Comparison of ENCODE assay signal across 12 cellular contexts in the genomic region with DNA sequence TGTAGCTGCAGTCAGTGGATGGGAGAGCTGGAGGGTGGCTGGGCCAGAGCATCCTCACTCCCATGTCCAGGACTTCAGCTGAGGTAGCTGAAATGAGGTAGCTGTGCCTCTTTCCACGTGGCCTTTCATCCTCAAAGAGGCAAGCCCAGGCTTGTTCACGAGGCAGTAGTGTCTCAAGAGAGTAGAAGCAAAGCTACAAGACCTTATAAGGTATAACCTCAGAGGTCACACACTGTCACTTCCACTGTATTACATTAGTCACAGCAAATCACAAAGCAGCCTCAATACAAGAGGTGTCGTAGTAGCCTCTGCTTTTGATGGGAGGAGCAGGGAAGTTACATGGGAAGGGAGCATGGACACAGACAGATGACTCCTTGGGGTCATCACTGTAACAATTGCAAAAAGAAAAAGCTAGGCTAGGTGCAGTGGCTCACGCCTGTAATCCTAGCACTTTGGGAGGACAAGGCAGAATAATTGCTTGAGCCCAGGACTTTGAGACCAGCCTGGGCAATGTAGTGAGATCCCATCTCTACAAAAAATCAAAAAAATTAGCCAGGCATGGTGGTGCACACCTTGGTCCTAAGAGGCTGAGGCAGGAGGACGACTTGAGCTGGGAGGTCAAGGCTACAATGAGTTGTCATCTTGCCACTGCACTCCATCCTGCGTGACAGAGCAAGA.
DNase-seq lines count a peak whose midpoint lies in the region; ATAC-seq and TF ChIP-seq lines count a peak whose summit lies in the region.
"Had no signal": no experiment of that assay in that cellular context is flagged by ENCODE, and none has a peak within 500 bp of the region (broad histone marks: within the 10 kb centered on the region; RNA-seq: fewer than 3 reads in every experiment).

No MANE protein-coding gene starts in this region.

- H4K91ac ChIP-seq in H9 (ENCODE audit: insufficient read length, low read depth, low read length): no peak overlapping the region

- no peak overlapping the region for H2BK20ac ChIP-seq in H9 (ENCODE audit: low read depth, low read length, poor library complexity, severe bottlenecking)

- H2BK5ac ChIP-seq in H9 (ENCODE audit: insufficient read length, low read length): no peak overlapping the region

- H4K8ac ChIP-seq in H9 (replicated peaks; ENCODE audit: insufficient read length, low read depth, low read length): no peak overlapping the region

- H3K9me3 ChIP-seq in HCT116 (ENCODE audit: control insufficient read depth in 1 of 2, insufficient read depth in 1 of 2, low read depth in 1 of 2, low read length in 2 of 2) (no peaks in the 10 kb centered on the region), H9 (ENCODE audit: control insufficient read depth, low read depth, low read length) (peaks cover 7% of the 10 kb centered on the region), psoas muscle (no peaks in the 10 kb centered on the region)
- H3K9me3 ChIP-seq: MG63 had no signal

- no peaks in the 10 kb centered on the region for H3K23me2 ChIP-seq in H9 (ENCODE audit: insufficient read length, low read depth, low read length, poor library complexity, severe bottlenecking)

- DNase-seq in GM13976 (ENCODE audit: low spot score): peak; percentile 33
- peak; percentile 23 for DNase-seq in HCT116 (ENCODE audit: low read depth, low spot score)
- DNase-seq in RKO (ENCODE audit: low spot score): peak; percentile 63
- peak; percentile 31 for DNase-seq in iris pigment epithelial cell (ENCODE audit: low read depth)
- no peak for DNase-seq in H9
- no peak for DNase-seq in psoas muscle
- DNase-seq: activated naive CD4-positive, alpha-beta T cell treated with anti-CD3 and anti-CD28 coated beads, Interleukin-2, amount 50 U/mL, for 16 hours; MG63; stimulated activated CD4-positive, alpha-beta T cell treated with anti-CD3 and anti-CD28 coated beads, Interleukin-12 subunit alpha, Interleukin-12 subunit beta, amount 100 ng/mL, for 4 hours had no signal

- peaks cover 12 to 17% of the 10 kb centered on the region in 2 experiments for H3K4me1 Mint-ChIP-seq in H9

- H3K27me3 Mint-ChIP-seq in H9 (ENCODE audit: low read depth): peaks cover 4% of the 10 kb centered on the region; the same call in 1 of the 2 replicates
- H3K27me3 Mint-ChIP-seq: stimulated activated naive CD8-positive, alpha-beta T cell treated with anti-CD3 and anti-CD28 coated beads, Interleukin-15, Interleukin-2, amounts not matched to agents 100 ng/mL and 50 ng/mL, for 24 hours had no signal

- H4K5ac ChIP-seq in H9 (ENCODE audit: insufficient read length, low read depth, low read length): no peak overlapping the region

- no peak for TF ChIP-seq RAD21 in HCT116 (IDR thresholded peaks at IDR 0.05; ENCODE audit: low read depth)

- TF ChIP-seq CTCF in GM13976 (IDR thresholded peaks at IDR 0.05; ENCODE audit: borderline replicate concordance, control extremely low read depth, extremely low read depth, insufficient read depth, missing control alignments): no peak
- TF ChIP-seq CTCF in HCT116 (IDR thresholded peaks at IDR 0.05 in 2 of 3, conservative IDR thresholded peaks at IDR 0.05 in 1 of 3; ENCODE audit: borderline replicate concordance in 1 of 3, insufficient read depth in 1 of 3, low read depth in 2 of 3, low read length in 2 of 3): no peak
- TF ChIP-seq CTCF in H9 (conservative IDR thresholded peaks at IDR 0.05): no peak
- no peak for TF ChIP-seq CTCF in psoas muscle (IDR thresholded peaks at IDR 0.05)

- H2AK5ac ChIP-seq in H9 (ENCODE audit: insufficient read length, low read length): no peak overlapping the region

- no peak overlapping the region for H3T11ph ChIP-seq in H9 (ENCODE audit: low read length)

- H2AFZ ChIP-seq in HCT116 (ENCODE audit: low read depth, low read length, poor library complexity, severe bottlenecking) (peak overlapping the region; percentile 46), H9 (ENCODE audit: low read length) (no peak overlapping the region)

- H3K4me3 ChIP-seq in HCT116 (replicated peaks in 1 of 2; ENCODE audit: low read depth in 1 of 2, low read length in 2 of 2): no peak overlapping the region
- no peak overlapping the region for H3K4me3 ChIP-seq in psoas muscle
- H3K4me3 ChIP-seq: MG63 had no signal

- peaks cover 13 to 24% of the 10 kb centered on the region in 2 experiments; a peak in 3 of 4 replicates for H3K4me1 ChIP-seq in HCT116 (ENCODE audit: control insufficient read depth in 1 of 2, insufficient read depth in 2 of 2, low read length in 2 of 2)
- no peaks in the 10 kb centered on the region for H3K4me1 ChIP-seq in H9 (ENCODE audit: insufficient read depth, low read length)
- no peaks in the 10 kb centered on the region for H3K4me1 ChIP-seq in psoas muscle

- H3K9me2 ChIP-seq in HCT116 (ENCODE audit: insufficient read depth): no peaks in the 10 kb centered on the region

- intact Hi-C loops in HCT116 (cut with micrococcal nuclease) (no loop called here), psoas muscle (cut with DNase I) (no loop called here)

- WGBS in H9 (ENCODE audit: extremely low coverage, insufficient read length, low lambda C conversion rate): no CpG with 5 or more reads among the region's 6 CpGs
- 66 to 70% (median 67%) methylated on average over 6 of the region's 6 CpGs for WGBS in psoas muscle, 3 donors

- H3K9me3 Mint-ChIP-seq in H9: peaks cover 38 to 40% of the 10 kb centered on the region in 2 experiments
- H3K9me3 Mint-ChIP-seq: stimulated activated naive CD8-positive, alpha-beta T cell treated with anti-CD3 and anti-CD28 coated beads, Interleukin-15, Interleukin-2, amounts not matched to agents 100 ng/mL and 50 ng/mL, for 24 hours had no signal

- ATAC-seq in HCT116 (peak; percentile 78), HG03108 (IDR thresholded peaks at IDR 0.05; ENCODE audit: unreplicated experiment) (no peak), psoas muscle (no peak)

- peak overlapping the region in 1 of 3 experiments; percentile 82; a peak in 1 of 7 replicates for H3K27ac Mint-ChIP-seq in H9
- H3K27ac Mint-ChIP-seq: stimulated activated naive CD8-positive, alpha-beta T cell treated with anti-CD3 and anti-CD28 coated beads, Interleukin-15, Interleukin-2, amounts not matched to agents 100 ng/mL and 50 ng/mL, for 24 hours had no signal

- no peak overlapping the region for H2BK15ac ChIP-seq in H9 (ENCODE audit: low read depth, low read length)

- BruUV-seq in HCT116 (replicated peaks; lab: Mats Ljungman, UMichigan): no TSS peak

- H2BK12ac ChIP-seq in H9 (ENCODE audit: insufficient read length, low read depth, low read length): no peak overlapping the region

- no peak overlapping the region for H3K14ac ChIP-seq in H9 (ENCODE audit: insufficient read depth, low read length)

- no peaks in the 10 kb centered on the region for H3K79me2 ChIP-seq in HCT116 (ENCODE audit: insufficient read depth, low read length)
- no peaks in the 10 kb centered on the region for H3K79me2 ChIP-seq in H9 (ENCODE audit: insufficient read depth, low read length)

- H3K9ac ChIP-seq in HCT116 (ENCODE audit: low read length) (no peak overlapping the region), H9 (ENCODE audit: extremely low read depth, insufficient read length, low read length) (no peak overlapping the region)

- no peak for TF ChIP-seq POLR2A in HCT116 (IDR thresholded peaks at IDR 0.05; ENCODE audit: borderline replicate concordance, extremely low read depth, insufficient read depth, insufficient read length)

- H3K27ac ChIP-seq in HCT116 (ENCODE audit: low read depth, low read length) (no peak overlapping the region), H9 (ENCODE audit: insufficient read length, low read depth, low read length) (no peak overlapping the region), psoas muscle (no peak overlapping the region)
- H3K27ac ChIP-seq: VCaP had no signal

- peak overlapping the region; percentile 11; the same call in 1 of the 2 replicates for H3K4me2 ChIP-seq in HCT116 (ENCODE audit: low read length)
- H3K4me2 ChIP-seq in H9 (ENCODE audit: insufficient read depth, insufficient read length, low read length): no peak overlapping the region

- H3K79me1 ChIP-seq in H9 (ENCODE audit: insufficient read depth, low read depth, low read length, poor library complexity, severe bottlenecking): no peaks in the 10 kb centered on the region

- no peak overlapping the region for H2BK120ac ChIP-seq in H9 (ENCODE audit: low read depth, low read length, poor library complexity, severe bottlenecking)

- CTCF ChIA-PET in HCT116 (lab: Charles Lee): no interaction called here

- no peaks in the 10 kb centered on the region for H3K27me3 ChIP-seq in HCT116 (ENCODE audit: insufficient read depth, low read length)
- no peaks in the 10 kb centered on the region for H3K27me3 ChIP-seq in H9 (ENCODE audit: insufficient read depth, low read length)
- H3K27me3 ChIP-seq in psoas muscle (ENCODE audit: insufficient read depth in 3 of 3, low read length in 2 of 3): peaks cover 0 to 2% (median 0%) of the 10 kb centered on the region in 3 donors
- H3K27me3 ChIP-seq: MG63 had no signal

- in situ Hi-C loops in GM13976 (cut with MboI; ENCODE audit: low sequenced_read_pairs, unreplicated experiment): no loop called here

- H3K36me3 ChIP-seq in HCT116 (ENCODE audit: control insufficient read depth in 1 of 2, insufficient read depth in 2 of 2, low read length in 2 of 2): no peaks in the 10 kb centered on the region
- H3K36me3 ChIP-seq in psoas muscle (ENCODE audit: insufficient read depth in 1 of 2, low read depth in 1 of 2): no peaks in the 10 kb centered on the region
- H3K36me3 ChIP-seq: MG63 had no signal

- POLR2A ChIA-PET in HCT116 (lab: Charles Lee): no interaction called here

- no peak overlapping the region for H3K56ac ChIP-seq in H9 (ENCODE audit: insufficient read length, low read depth, low read length)

- no peak overlapping the region for H3K4ac ChIP-seq in H9 (ENCODE audit: low read depth, low read length)

- peaks cover 19 to 46% (median 25%) of the 10 kb centered on the region in 3 experiments for H3K36me3 Mint-ChIP-seq in H9 (ENCODE audit: insufficient read depth in 1 of 3, low read depth in 3 of 3)

- H3K18ac ChIP-seq in H9 (ENCODE audit: insufficient read length, low read depth, low read length): no peak overlapping the region

- H3K23ac ChIP-seq in H9 (ENCODE audit: insufficient read length, low read depth, low read length): no peak overlapping the region

- H3K4me3 Mint-ChIP-seq in H9: no peak overlapping the region
- H3K4me3 Mint-ChIP-seq: stimulated activated naive CD8-positive, alpha-beta T cell treated with anti-CD3 and anti-CD28 coated beads, Interleukin-15, Interleukin-2, amounts not matched to agents 100 ng/mL and 50 ng/mL, for 24 hours had no signal

- no peaks in the 10 kb centered on the region for H4K20me1 ChIP-seq in HCT116 (ENCODE audit: insufficient read depth)
- H4K20me1 ChIP-seq in H9 (ENCODE audit: control insufficient read depth, insufficient read depth, insufficient read length): no peaks in the 10 kb centered on the region

- RAD21 ChIA-PET in HCT116 (lab: Charles Lee; ENCODE audit: low non-redundant PET in 1 of 2, low total read pairs in 2 of 2, uncharacterized antibody in 2 of 2, unreplicated experiment in 2 of 2): no interaction called here

TF ChIP-seq in HCT116, 20 proteins besides CTCF, POLR2A, EP300 and RAD21 (continues in another document):
- no peak for TF ChIP-seq SP1 (IDR thresholded peaks at IDR 0.05; ENCODE audit: low read depth)
- peak; percentile 77 for TF ChIP-seq MAX (IDR thresholded peaks at IDR 0.05)

Comparison
In these comparisons a context has a peak if more than half of its experiments do, and no peak if none do; other contexts are left out.
1. DNase-seq: peak in GM13976 (single experiment), HCT116 (single experiment), RKO (single experiment) and iris pigment epithelial cell (single experiment); none in H9 (single experiment) and psoas muscle (0 of 2).